11 cellular contexts compared by ENCODE assay signal in the genomic region with DNA sequence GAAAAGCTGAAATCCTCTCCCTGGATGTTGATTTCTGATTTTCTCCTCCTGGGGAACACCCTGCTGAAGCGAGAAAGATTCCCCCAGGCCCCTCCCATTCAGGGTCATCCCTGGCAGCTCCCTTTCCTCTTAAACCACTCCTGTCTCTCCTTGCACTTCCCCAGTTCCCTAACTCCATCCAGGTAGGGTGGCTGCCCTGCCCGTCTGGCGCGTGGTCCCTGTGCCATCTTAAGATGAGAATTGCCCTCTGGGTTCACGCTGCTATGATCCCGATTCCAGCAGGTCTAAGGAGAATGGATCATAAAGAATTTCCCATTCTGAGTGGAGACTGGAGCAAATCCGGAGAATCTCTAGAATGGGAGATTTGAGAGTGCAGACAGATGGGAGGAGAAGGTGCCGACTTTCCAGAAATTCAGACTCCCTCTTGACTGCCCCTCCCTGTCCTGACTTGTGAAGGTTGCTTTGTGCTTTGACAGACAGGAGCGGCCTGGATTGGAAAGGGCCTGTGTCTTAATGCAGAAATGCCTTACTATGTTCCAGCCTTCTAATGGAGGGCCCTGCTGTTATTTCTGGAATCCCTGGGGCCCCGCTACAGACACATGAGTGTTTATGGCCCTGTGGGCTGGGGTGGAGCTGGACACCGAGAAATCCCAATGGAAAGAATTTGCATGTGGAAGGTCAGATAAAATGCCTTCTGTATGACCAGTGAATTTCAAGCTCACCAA. TPM values are rescaled to one million over a fixed set of nuclear protein-coding genes. Genes with fewer than 3 reads are reported as not detected.
A peak's percentile ranks its signal among the peaks of the same experiment; 100 is the strongest.
DNase-seq lines count a peak whose midpoint lies in the region; ATAC-seq, FAIRE-seq and TF ChIP-seq lines count a peak whose summit lies in the region.
"Had no signal": no experiment of that assay in that cellular context is flagged by ENCODE, and none has a peak within 500 bp of the region (broad histone marks: within the 10 kb centered on the region; RNA-seq: fewer than 3 reads in every experiment).

No MANE protein-coding gene starts in this region.

- H3K27ac ChIP-seq in HepG2 (ENCODE audit: extremely low read length, insufficient read depth, low read length) (no peak overlapping the region), right lobe of liver (no peak overlapping the region), uterus (peak overlapping the region; percentile 81 to 97)

- TF ChIP-seq EP300 in HepG2 (IDR thresholded peaks at IDR 0.05; ENCODE audit: low read depth in 2 of 2, low read length in 2 of 2) (no peak), HepG2 (CRISPR knock-in tag; IDR thresholded peaks at IDR 0.05; ENCODE audit: borderline replicate concordance) (no peak)

- peaks cover 2 to 32% of the 10 kb centered on the region in 2 experiments; a peak in 4 of 5 replicates for H3K27me3 ChIP-seq in HepG2 (ENCODE audit: control insufficient read depth in 1 of 2, insufficient read depth in 2 of 2, low read length in 2 of 2)
- no peaks in the 10 kb centered on the region for H3K27me3 ChIP-seq in right lobe of liver
- no peaks in the 10 kb centered on the region for H3K27me3 ChIP-seq in uterus

- no TSS peak for BruUV-seq in HepG2 (replicated peaks; lab: Mats Ljungman, UMichigan)

- POLR2A ChIA-PET in HepG2 (lab: Yijun Ruan, JAX), result interaction anchor here (3.2 kb wide), 1 partner anchor 76 kb away, joined by 70 read pairs; a partner anchor contains a TSS

- H4K20me1 ChIP-seq in HepG2 (ENCODE audit: insufficient read depth, low read length), result peaks cover 27% of the 10 kb centered on the region

- in situ Hi-C loops in HepG2 (cut with HindIII; ENCODE audit: extremely low pct_ligation_motif_present, low pct_unique_long_range_greater_than_20kb) (no loop called here), GM13976 (cut with MboI; ENCODE audit: low sequenced_read_pairs, unreplicated experiment) (no loop called here)

- H3K36me3 ChIP-seq in HepG2 (replicated peaks in 1 of 2; ENCODE audit: control insufficient read depth in 1 of 2, insufficient read depth in 2 of 2, low read length in 2 of 2) (peaks cover 1 to 14% of the 10 kb centered on the region in 2 experiments; a peak in 2 of 5 replicates), right lobe of liver (no peaks in the 10 kb centered on the region), uterus (no peaks in the 10 kb centered on the region)

- DNase-seq in HepG2 (ENCODE audit: low spot score) (no peak), right lobe of liver (no peak), memory B cell (ENCODE audit: low spot score in 2 of 2) (no peak), uterus (peak in 1 of 2 donors; percentile 30), AG08395 (ENCODE audit: low spot score) (no peak), GM13976 (ENCODE audit: low spot score) (no peak)
- DNase-seq: NCI-H1694 had no signal

- peak overlapping the region in 2 of 3 experiments; percentile 1 to 100; a peak in 3 of 6 replicates for H3K4me3 ChIP-seq in HepG2 (replicated peaks in 1 of 3; ENCODE audit: insufficient read depth in 1 of 3, low read depth in 2 of 3, low read length in 3 of 3)
- H3K4me3 ChIP-seq in right lobe of liver, result no peak overlapping the region
- H3K4me3 ChIP-seq in uterus, result no peak overlapping the region

- H2AFZ ChIP-seq in HepG2 (ENCODE audit: low read length), result peak overlapping the region; percentile 32

- H3K27me3 Mint-ChIP-seq in brain (peaks cover 12% of the 10 kb centered on the region), memory B cell (peaks cover 2% of the 10 kb centered on the region)

- no peaks in the 10 kb centered on the region for H3K9me3 ChIP-seq in HepG2 (ENCODE audit: low read length)
- no peaks in the 10 kb centered on the region for H3K9me3 ChIP-seq in right lobe of liver
- H3K9me3 ChIP-seq in uterus, result no peaks in the 10 kb centered on the region

- TF ChIP-seq CTCF in HepG2 (CRISPR knock-in tag; IDR thresholded peaks at IDR 0.05), result no peak
- TF ChIP-seq CTCF in right lobe of liver (IDR thresholded peaks at IDR 0.05), result no peak
- TF ChIP-seq CTCF in brain (conservative IDR thresholded peaks at IDR 0.05), result no peak
- no peak for TF ChIP-seq CTCF in uterus (IDR thresholded peaks at IDR 0.05)
- TF ChIP-seq CTCF in GM13976 (IDR thresholded peaks at IDR 0.05; ENCODE audit: borderline replicate concordance, control extremely low read depth, extremely low read depth, insufficient read depth, missing control alignments), result no peak

- intact Hi-C loops in HepG2 (cut with micrococcal nuclease; ENCODE audit: unreplicated experiment), result loop anchor here (2.0 kb wide), 1 partner anchor 77 kb away; a partner anchor contains a TSS
- intact Hi-C loops in right lobe of liver (cut with DNase I), result no loop called here
- intact Hi-C loops in uterus (cut with DNase I; ENCODE audit: low total_unique reads), result loop anchor here (10.0 kb wide), 1 partner anchor 77 kb away; a partner anchor contains a TSS

- no peak for TF ChIP-seq RAD21 in HepG2 (CRISPR knock-in tag; IDR thresholded peaks at IDR 0.05)

- H3K36me3 Mint-ChIP-seq in brain (peaks cover 30% of the 10 kb centered on the region), memory B cell (peaks cover 9% of the 10 kb centered on the region)

- peak overlapping the region; percentile 80 for H3K4me2 ChIP-seq in HepG2 (ENCODE audit: low read depth, low read length)

- peak overlapping the region; percentile 74 to 97 (median 94) for H3K27ac Mint-ChIP-seq in brain
- peak overlapping the region; percentile 94 for H3K27ac Mint-ChIP-seq in memory B cell

- TF ChIP-seq POLR2A in HepG2 (IDR thresholded peaks at IDR 0.05; ENCODE audit: insufficient read depth in 1 of 2, low read depth in 2 of 2, low read length in 2 of 2), result no peak
- TF ChIP-seq POLR2A in right lobe of liver (IDR thresholded peaks at IDR 0.05), result no peak
- no peak for TF ChIP-seq POLR2A in uterus (IDR thresholded peaks at IDR 0.05)

- FAIRE-seq in HepG2 (lab: Jason Lieb, UNC), result no peak
- FAIRE-seq: colon, D721Med had no signal

- peaks cover 48% of the 10 kb centered on the region for H3K4me1 Mint-ChIP-seq in brain
- H3K4me1 Mint-ChIP-seq in memory B cell, result peaks cover 20% of the 10 kb centered on the region

- no peak overlapping the region for H3K9ac ChIP-seq in HepG2 (ENCODE audit: insufficient read depth, low read depth, low read length)

- CTCF ChIA-PET in HepG2 (lab: Yijun Ruan, JAX; ENCODE audit: low intra/inter-chr PET ratio, low total read pairs), result no interaction called here

- peaks cover 0 to 4% (median 0%) of the 10 kb centered on the region in 5 experiments for H3K9me3 Mint-ChIP-seq in brain
- H3K9me3 Mint-ChIP-seq in memory B cell, result no peaks in the 10 kb centered on the region

- ATAC-seq in HepG2 (no peak), right lobe of liver (no peak), memory B cell (ENCODE audit: low read depth) (no peak), GM21529 (IDR thresholded peaks at IDR 0.05; ENCODE audit: unreplicated experiment) (no peak)

- H3K4me1 ChIP-seq in HepG2 (ENCODE audit: insufficient read depth, low read length), result peaks cover 61% of the 10 kb centered on the region
- peaks cover 0 to 5% (median 0%) of the 10 kb centered on the region in 4 donors for H3K4me1 ChIP-seq in right lobe of liver
- peaks cover 5 to 6% of the 10 kb centered on the region in 2 donors for H3K4me1 ChIP-seq in uterus

- H3K79me2 ChIP-seq in HepG2 (ENCODE audit: insufficient read depth, low read length), result peaks cover 31% of the 10 kb centered on the region

- 36% methylated on average over 11 of the region's 11 CpGs for WGBS in HepG2 (ENCODE audit: low lambda C conversion rate)
- 85% methylated on average over 10 of the region's 11 CpGs for WGBS in right lobe of liver (ENCODE audit: insufficient coverage, low coverage, low lambda C conversion rate, missing lambda C conversion rate)

- H3K4me3 Mint-ChIP-seq in brain, result peak overlapping the region; percentile 81 to 99 (median 89)
- H3K4me3 Mint-ChIP-seq in memory B cell, result peak overlapping the region; percentile 64

TF ChIP-seq in HepG2, 621 proteins besides CTCF, POLR2A, EP300 and RAD21 (continues in another document):
- TF ChIP-seq SP140L (CRISPR knock-in tag; IDR thresholded peaks at IDR 0.05; ENCODE audit: borderline replicate concordance), result no peak
- TF ChIP-seq, protein P1, sequence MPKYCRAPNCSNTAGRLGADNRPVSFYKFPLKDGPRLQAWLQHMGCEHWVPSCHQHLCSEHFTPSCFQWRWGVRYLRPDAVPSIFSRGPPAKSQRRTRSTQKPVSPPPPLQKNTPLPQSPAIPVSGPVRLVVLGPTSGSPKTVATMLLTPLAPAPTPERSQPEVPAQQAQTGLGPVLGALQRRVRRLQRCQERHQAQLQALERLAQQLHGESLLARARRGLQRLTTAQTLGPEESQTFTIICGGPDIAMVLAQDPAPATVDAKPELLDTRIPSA (CRISPR knock-in tag; IDR thresholded peaks at IDR 0.05; ENCODE audit: borderline replicate concordance), result no peak

RNA-seq across cellular contexts. Expression of a gene that starts 1.3 kb away (rescaled TPM):
- 304 and 420 TPM in 2 replicates for total RNA-seq in HepG2 (2016; rRNA removed; fragmentation: Illumina TruSeq; extraction: Trizol)
- 64.2 and 66.4 TPM in 2 replicates for total RNA-seq in HepG2 (2016; cell fraction: cytosol; rRNA removed; fragmentation: Illumina TruSeq; extraction: Trizol; ENCODE audit: low read depth)
- 302 and 406 TPM in 2 replicates for total RNA-seq in HepG2 (2016; cell fraction: insoluble cytoplasmic fraction; rRNA removed; fragmentation: Illumina TruSeq; extraction: Trizol)
- total RNA-seq in HepG2 (2016; cell fraction: membrane; rRNA removed; fragmentation: Illumina TruSeq; extraction: Trizol), result 208 and 219 TPM in 2 replicates
- total RNA-seq in HepG2 (2016; cell fraction: nucleus; rRNA removed; fragmentation: Illumina TruSeq; extraction: Trizol), result 152 and 166 TPM in 2 replicates
- 117 and 160 TPM in 2 replicates for polyA plus RNA-seq in HepG2 (2011; rRNA removed)
- polyA plus RNA-seq in HepG2 (2011; cell fraction: cytosol; rRNA removed), result 91.4 and 117 TPM in 2 replicates
- 36.4 and 39.0 TPM in 2 replicates for polyA plus RNA-seq in HepG2 (2011; cell fraction: nucleus; rRNA removed)
- polyA plus RNA-seq in HepG2 (2012), result 175 and 244 TPM in 2 replicates
- 94.8 and 102 TPM in 2 replicates for polyA plus RNA-seq in HepG2 (2016; cell fraction: cytosol; fragmentation: Illumina TruSeq; extraction: Trizol; ENCODE audit: low read depth)
- polyA plus RNA-seq in HepG2 (2016; cell fraction: insoluble cytoplasmic fraction; fragmentation: Illumina TruSeq; extraction: Trizol; ENCODE audit: low read depth), result 521 and 530 TPM in 2 replicates
- 200 and 214 TPM in 2 replicates for polyA plus RNA-seq in HepG2 (2016; cell fraction: membrane; fragmentation: Illumina TruSeq; extraction: Trizol; ENCODE audit: low read depth)
- 187 and 192 TPM in 2 replicates for polyA plus RNA-seq in HepG2 (2016; cell fraction: nucleus; fragmentation: Illumina TruSeq; extraction: Trizol; ENCODE audit: insufficient read depth, low read depth)
- polyA minus RNA-seq in HepG2 (2011; rRNA and poly(A)+ RNA removed; ENCODE audit: low replicate concordance), result 120 and 167 TPM in 2 replicates
- polyA minus RNA-seq in HepG2 (2011; cell fraction: cytosol; rRNA and poly(A)+ RNA removed), result 164 and 178 TPM in 2 replicates
- 73.9 and 82.2 TPM in 2 replicates for polyA minus RNA-seq in HepG2 (2011; cell fraction: nucleus; rRNA and poly(A)+ RNA removed)
- 100 to 1,000 TPM in 1 of 6 experiments, 10 to 100 TPM in 5; 70.4 to 105 (median 84.2) TPM for total RNA-seq in right lobe of liver
- polyA plus RNA-seq in brain (ENCODE audit: insufficient read depth, low read depth, low replicate concordance), result 483 TPM
- total RNA-seq in uterus, result 100 to 1,000 TPM; 155 to 275 (median 254) TPM

Comparison
In these comparisons a context has a peak if more than half of its experiments do, and no peak if none do; other contexts are left out.
1. H3K4me3 ChIP-seq: peak in HepG2 (2 of 3); none in right lobe of liver (0 of 3) and uterus (0 of 2).
2. intact Hi-C loops: an anchor here in HepG2 (2.0 kb wide) and uterus (10.0 kb wide); none called in right lobe of liver.
3. H3K27ac ChIP-seq: peak in uterus (2 of 2); none in HepG2 (single experiment) and right lobe of liver (0 of 3).